20 cellular contexts compared by ENCODE assay signal in genomic region chr7:2436341-2437104, GRCh38. TPM values are rescaled to one million over a fixed set of nuclear protein-coding genes. Genes with fewer than 3 reads are reported as not detected.
DNase-seq lines count a peak whose midpoint lies in the region; ATAC-seq and TF ChIP-seq lines count a peak whose summit lies in the region.
"Had no signal": no experiment of that assay in that cellular context is flagged by ENCODE, and none has a peak within 500 bp of the region (broad histone marks: within the 10 kb centered on the region; RNA-seq: fewer than 3 reads in every experiment).

No MANE protein-coding gene starts in this region.

- H4K20me1 ChIP-seq in Karpas-422 (ENCODE audit: insufficient read depth, low read depth, low read length), result no peaks in the 10 kb centered on the region

- no peak overlapping the region for H3K27ac Mint-ChIP-seq in T-helper 2 cell treated with Interferon-gamma antibody and Interleukin-4, amounts not matched to agents 5 μg/mL and 100 μg/mL, for 36 hours
- H3K27ac Mint-ChIP-seq: CD4-positive, alpha-beta T cell had no signal

- H3K4me3 Mint-ChIP-seq in T-helper 2 cell treated with Interferon-gamma antibody and Interleukin-4, amounts not matched to agents 5 μg/mL and 100 μg/mL, for 36 hours, result no peak overlapping the region
- H3K4me3 Mint-ChIP-seq: CD4-positive, alpha-beta T cell had no signal

- H3K36me3 ChIP-seq in left ventricle myocardium inferior (peaks cover 31% of the 10 kb centered on the region), Karpas-422 (ENCODE audit: insufficient read depth, low read length) (no peaks in the 10 kb centered on the region)

- no peak for TF ChIP-seq CTCF in left ventricle myocardium inferior (IDR thresholded peaks at IDR 0.05; ENCODE audit: borderline replicate concordance)

- intact Hi-C loops in Right ventricle myocardium inferior (cut with DNase I) (no loop called here), left ventricle myocardium inferior (cut with micrococcal nuclease) (no loop called here)

- H3K36me3 Mint-ChIP-seq in T-helper 2 cell treated with Interferon-gamma antibody and Interleukin-4, amounts not matched to agents 5 μg/mL and 100 μg/mL, for 36 hours (ENCODE audit: low read depth), result peaks cover 50% of the 10 kb centered on the region

- H3K27me3 ChIP-seq in left ventricle myocardium inferior (ENCODE audit: low read depth) (no peaks in the 10 kb centered on the region), Karpas-422 (ENCODE audit: low read length) (no peaks in the 10 kb centered on the region)

- H3K27me3 Mint-ChIP-seq in T-helper 2 cell treated with Interferon-gamma antibody and Interleukin-4, amounts not matched to agents 5 μg/mL and 100 μg/mL, for 36 hours (ENCODE audit: low read depth), result no peaks in the 10 kb centered on the region
- H3K27me3 Mint-ChIP-seq: CD4-positive, alpha-beta T cell had no signal

- ATAC-seq in Right ventricle myocardium inferior, result no peak
- ATAC-seq in HG02973 (IDR thresholded peaks at IDR 0.05; ENCODE audit: unreplicated experiment), result no peak
- ATAC-seq: GM12878, PC-3 had no signal

- H3K9me3 Mint-ChIP-seq in T-helper 2 cell treated with Interferon-gamma antibody and Interleukin-4, amounts not matched to agents 5 μg/mL and 100 μg/mL, for 36 hours, result no peaks in the 10 kb centered on the region
- H3K9me3 Mint-ChIP-seq: CD4-positive, alpha-beta T cell had no signal

- no peaks in the 10 kb centered on the region for H3K4me1 Mint-ChIP-seq in T-helper 2 cell treated with Interferon-gamma antibody and Interleukin-4, amounts not matched to agents 5 μg/mL and 100 μg/mL, for 36 hours (ENCODE audit: low read depth)

- H3K4me1 ChIP-seq in left ventricle myocardium inferior (peaks cover 25% of the 10 kb centered on the region), Karpas-422 (ENCODE audit: low read length) (no peaks in the 10 kb centered on the region)

- no peak overlapping the region for H3K4me2 ChIP-seq in Karpas-422 (ENCODE audit: low read depth, low read length, poor library complexity, severe bottlenecking)

- H3K27ac ChIP-seq in left ventricle myocardium inferior (replicated peaks) (no peak overlapping the region), caudate nucleus (ENCODE audit: low read depth, low read length) (peak overlapping the region; percentile 19), Karpas-422 (ENCODE audit: low read length) (no peak overlapping the region)

- peak; percentile 49 for DNase-seq in Right ventricle myocardium inferior (ENCODE audit: missing footprints)
- no peak for DNase-seq in left ventricle myocardium inferior
- no peak for DNase-seq in caudate nucleus (lab: John Stamatoyannopoulos, UW)
- peak; percentile 7 for DNase-seq in midbrain (lab: John Stamatoyannopoulos, UW)
- no peak for DNase-seq in Karpas-422
- no peak for DNase-seq in T-helper 2 cell treated with Interferon-gamma antibody and Interleukin-4, amounts not matched to agents 5 μg/mL and 100 μg/mL, for 36 hours (ENCODE audit: low spot score)
- DNase-seq in AG20443 (ENCODE audit: low spot score), result no peak
- DNase-seq: CD4-positive, alpha-beta T cell; DMS79; HCEC 1CT; NCI-H146; NCI-H2081 treated with DMSO at 0.1 percent for 48 hours; NCI-H69; PC-3; SHP77 treated with DMSO at 0.1 percent for 48 hours had no signal

- H3K9me3 ChIP-seq in left ventricle myocardium inferior (replicated peaks) (peaks cover 2% of the 10 kb centered on the region), Karpas-422 (ENCODE audit: low read length) (no peaks in the 10 kb centered on the region)

- no peak overlapping the region for H3K9ac ChIP-seq in Karpas-422 (ENCODE audit: low read length)

- H3K4me3 ChIP-seq in left ventricle myocardium inferior, result no peak overlapping the region
- H3K4me3 ChIP-seq in Karpas-422 (ENCODE audit: low read length), result no peak overlapping the region
- H3K4me3 ChIP-seq: GM12878 had no signal

- no peak overlapping the region for H2AFZ ChIP-seq in Karpas-422 (ENCODE audit: low read length)

- H3K9me2 ChIP-seq in Karpas-422 (replicated peaks; ENCODE audit: insufficient read depth, low read length), result no peaks in the 10 kb centered on the region

- H3K79me2 ChIP-seq in Karpas-422 (ENCODE audit: low read length), result no peaks in the 10 kb centered on the region

RNA-seq across cellular contexts. Expression of gene CHST12, which starts 33.1 kb away (rescaled TPM):
- total RNA-seq in Right ventricle myocardium inferior, result 13.5 TPM
- total RNA-seq in left ventricle myocardium inferior, result 15.3 TPM
- total RNA-seq in Karpas-422 (2014; rRNA removed; shearing (Covaris generic); ENCODE audit: low replicate concordance), result 0.82 and 5.0 TPM in 2 replicates

RNA-seq across cellular contexts. Expression of gene GRIFIN, which starts 39.7 kb away (rescaled TPM):
- not detected for total RNA-seq in Right ventricle myocardium inferior
- total RNA-seq in left ventricle myocardium inferior, result not detected
- total RNA-seq in Karpas-422 (2014; rRNA removed; shearing (Covaris generic); ENCODE audit: low replicate concordance), result not detected in 2 replicates
- total RNA-seq: A673; CD4-positive, alpha-beta T cell; G401; GM12878; HT-29; PC-3 had no signal

Comparison
In these comparisons a context has a peak if more than half of its experiments do, and no peak if none do; other contexts are left out.
1. DNase-seq: peak in Right ventricle myocardium inferior (single experiment) and midbrain (single experiment); none in left ventricle myocardium inferior (single experiment), caudate nucleus (0 of 61), Karpas-422 (single experiment), T-helper 2 cell treated with Interferon-gamma antibody and Interleukin-4, amounts not matched to agents 5 μg/mL and 100 μg/mL, for 36 hours (single experiment) and AG20443 (single experiment).